In genomic region chr1:19096036-19096833, GRCh38 we compare ENCODE assay signal across 7 cellular contexts.
DNase-seq lines count a peak whose midpoint lies in the region; TF ChIP-seq lines count a peak whose summit lies in the region.

No MANE protein-coding gene starts in this region.

- peaks cover 4% of the 10 kb centered on the region for H3K4me1 Mint-ChIP-seq in osteocyte (ENCODE audit: unreplicated experiment)

- no peak overlapping the region for H3K27ac ChIP-seq in OCI-LY7 (ENCODE audit: low read depth, low read length, poor library complexity, severe bottlenecking)

- H3K79me2 ChIP-seq in OCI-LY7 (ENCODE audit: insufficient read depth, low read depth, low read length), result no peaks in the 10 kb centered on the region

- H3K9me3 Mint-ChIP-seq in osteocyte (ENCODE audit: unreplicated experiment), result no peaks in the 10 kb centered on the region

- no peaks in the 10 kb centered on the region for H3K9me2 ChIP-seq in OCI-LY7 (ENCODE audit: insufficient read depth, low read length)

- H3K4me2 ChIP-seq in OCI-LY7 (ENCODE audit: low read length), result no peak overlapping the region

- CTCF ChIA-PET in OCI-LY7 (lab: Charles Lee; ENCODE audit: unreplicated experiment), result no interaction called here

- no peak overlapping the region for H3K27ac Mint-ChIP-seq in osteocyte (ENCODE audit: unreplicated experiment)

- intact Hi-C loops in OCI-LY7 (cut with micrococcal nuclease; ENCODE audit: unreplicated experiment), result loop anchor here (10.0 kb wide), 1 partner anchor 191 kb away; the partner anchor contains the start of gene ALDH4A1

- H3K36me3 Mint-ChIP-seq in osteocyte (ENCODE audit: unreplicated experiment), result peaks cover 66% of the 10 kb centered on the region

- H3K4me3 ChIP-seq in GM12865 (ENCODE audit: low read depth, low read length) (no peak overlapping the region), OCI-LY7 (ENCODE audit: low read depth, low read length, poor library complexity, severe bottlenecking) (no peak overlapping the region), fibroblast of mammary gland (ENCODE audit: control insufficient read depth, low read depth, low read length) (no peak overlapping the region)

- no peak overlapping the region for H3K4me3 Mint-ChIP-seq in osteocyte (ENCODE audit: unreplicated experiment)

- H3K27me3 Mint-ChIP-seq in osteocyte (ENCODE audit: unreplicated experiment), result no peaks in the 10 kb centered on the region

- POLR2A ChIA-PET in OCI-LY7 (lab: Charles Lee), result interaction anchor here (0.6 kb wide), 1 partner anchor 163 kb away, joined by 3 read pairs; no protein-coding TSS in a partner anchor

- TF ChIP-seq CTCF in GM12865 (IDR thresholded peaks at IDR 0.05; ENCODE audit: insufficient read depth, low read depth, low read length, missing control alignments), result peak; percentile 15
- 0 out of 2 replicates have a peak, but pooled peaks have one; percentile 22 for TF ChIP-seq CTCF in OCI-LY7 (conservative IDR thresholded peaks at IDR 0.05; ENCODE audit: low read length)
- TF ChIP-seq CTCF in fibroblast of mammary gland (conservative IDR thresholded peaks at IDR 0.05; ENCODE audit: control insufficient read depth, insufficient read depth, low read depth, low read length), result peak; percentile 38
- peak; percentile 36 for TF ChIP-seq CTCF in osteocyte (IDR thresholded peaks at IDR 0.05)

- no TSS peak for BruUV-seq in OCI-LY7 (replicated peaks; lab: Mats Ljungman, UMichigan)

- peaks cover 100% of the 10 kb centered on the region for H3K36me3 ChIP-seq in OCI-LY7 (ENCODE audit: insufficient read depth, low read length)

- DNase-seq in GM12865 (ENCODE audit: low read depth) (no peak), OCI-LY7 (ENCODE audit: low spot score) (no peak), fibroblast of mammary gland (ENCODE audit: low read depth) (peak; percentile 14), osteocyte (ENCODE audit: extremely low spot score, unreplicated experiment) (no peak), amniotic stem cell (lab: John Stamatoyannopoulos, UW) (no peak), mesenteric fat pad (ENCODE audit: low spot score) (no peak), NCI-H345 (lab: John Stamatoyannopoulos, UW) (no peak)

- no peaks in the 10 kb centered on the region for H3K9me3 ChIP-seq in OCI-LY7 (ENCODE audit: low read length)

- no peaks in the 10 kb centered on the region for H3K4me1 ChIP-seq in OCI-LY7 (ENCODE audit: insufficient read depth, low read length, poor library complexity, severe bottlenecking)

- peaks cover 4% of the 10 kb centered on the region; the same call in 1 of the 2 replicates for H4K20me1 ChIP-seq in OCI-LY7 (ENCODE audit: insufficient read depth, low read length)

- H2AFZ ChIP-seq in OCI-LY7 (ENCODE audit: low read length), result no peak overlapping the region
